9 cellular contexts compared by ENCODE assay signal in the genomic region with DNA sequence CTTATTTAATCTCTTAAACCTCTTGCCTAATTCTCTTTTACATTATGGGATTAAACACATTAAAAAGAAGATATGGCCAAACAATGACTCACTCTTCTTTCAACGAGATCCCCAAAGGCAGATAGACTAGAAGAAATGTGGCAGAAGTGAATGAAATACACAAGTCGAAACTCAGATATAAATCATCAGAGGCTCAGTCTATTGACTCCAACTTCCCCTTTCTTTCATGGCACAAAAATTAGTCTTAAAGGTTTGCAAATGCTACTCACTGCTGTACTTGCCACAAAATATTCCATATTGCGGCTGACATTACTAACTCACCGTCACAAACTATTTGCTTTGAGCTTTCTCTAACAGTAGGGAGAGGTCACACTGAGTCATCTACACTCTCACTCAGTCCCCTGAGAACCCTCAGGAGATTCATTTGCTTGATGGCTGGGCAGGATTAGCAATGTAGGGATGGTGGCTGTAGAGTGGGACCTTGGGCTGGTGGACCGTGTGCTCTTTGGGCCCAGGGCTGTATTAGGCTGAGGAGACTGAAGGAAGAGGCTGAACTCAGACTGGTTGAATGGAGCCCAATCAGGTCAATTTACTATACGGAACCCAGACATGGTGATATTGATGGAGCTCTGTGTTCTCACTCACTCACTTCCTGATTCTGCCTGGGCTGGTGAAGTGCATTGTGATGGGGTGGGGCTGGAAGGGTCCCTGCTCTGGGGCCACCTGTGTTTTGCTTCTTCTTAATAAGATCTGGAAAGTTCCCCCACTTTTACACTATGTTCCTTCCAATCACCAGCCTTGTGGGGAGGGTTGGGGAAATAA. TPM values are rescaled to one million over a fixed set of nuclear protein-coding genes. Genes with fewer than 3 reads are reported as not detected.
DNase-seq lines count a peak whose midpoint lies in the region; ATAC-seq, FAIRE-seq and TF ChIP-seq lines count a peak whose summit lies in the region.
"Had no signal": no experiment of that assay in that cellular context is flagged by ENCODE, and none has a peak within 500 bp of the region (broad histone marks: within the 10 kb centered on the region; RNA-seq: fewer than 3 reads in every experiment).

No MANE protein-coding gene starts in this region.

- 0 out of 2 replicates have a peak, but pooled peaks have one; percentile 37 for TF ChIP-seq POLR2A in GM12878 (IDR thresholded peaks at IDR 0.05; ENCODE audit: low read depth, low read length)
- TF ChIP-seq POLR2A in HepG2 (IDR thresholded peaks at IDR 0.05; ENCODE audit: insufficient read depth in 1 of 2, low read depth in 2 of 2, low read length in 2 of 2) = no peak

- CTCF ChIA-PET in GM12878 (lab: Yijun Ruan, JAX) = interaction anchor here (0.6 to 6.8 kb wide), 7 partner anchors 10 to 739 kb away, joined by 3 to 61 read pairs (median 16); no protein-coding TSS in a partner anchor
- CTCF ChIA-PET in HepG2 (lab: Yijun Ruan, JAX; ENCODE audit: low intra/inter-chr PET ratio, low total read pairs) = no interaction called here

- H3K4me3 ChIP-seq in DOHH2 (ENCODE audit: low read length) = peak overlapping the region; percentile 34; the same call in 1 of the 2 replicates
- no peak overlapping the region for H3K4me3 ChIP-seq in GM12878
- H3K4me3 ChIP-seq in HepG2 (replicated peaks in 1 of 3; ENCODE audit: insufficient read depth in 1 of 3, low read depth in 2 of 3, low read length in 3 of 3) = no peak overlapping the region
- H3K4me3 ChIP-seq: cardiac muscle cell had no signal

- TF ChIP-seq EP300 in GM12878 (IDR thresholded peaks at IDR 0.05; ENCODE audit: borderline replicate concordance in 1 of 2, control insufficient read depth in 1 of 2, low read depth in 2 of 2, low read length in 2 of 2) (peak in 1 of 2 experiments; percentile 34; a peak in 1 of 4 replicates), HepG2 (IDR thresholded peaks at IDR 0.05; ENCODE audit: low read depth in 2 of 2, low read length in 2 of 2) (no peak), HepG2 (CRISPR knock-in tag; IDR thresholded peaks at IDR 0.05; ENCODE audit: borderline replicate concordance) (no peak)

- POLR2A ChIA-PET in GM12878 (lab: Charles Lee) = interaction anchor here (1.0 to 4.7 kb wide), 5 partner anchors 11 to 131 kb away, joined by 3 to 32 read pairs (median 4); no protein-coding TSS in a partner anchor
- POLR2A ChIA-PET in HepG2 (lab: Yijun Ruan, JAX) = no interaction called here

- H3K27ac ChIP-seq in DOHH2 (ENCODE audit: low read depth, low read length) (no peak overlapping the region), GM12878 (ENCODE audit: control insufficient read depth, insufficient read depth) (peak overlapping the region; percentile 72), HepG2 (ENCODE audit: extremely low read length, insufficient read depth, low read length) (no peak overlapping the region)
- H3K27ac ChIP-seq: cardiac muscle cell had no signal

- under 1% methylated on average over 6 of the region's 6 CpGs for WGBS in GM12878 (ENCODE audit: insufficient coverage, insufficient replicate concordance, low lambda C conversion rate, missing lambda C conversion rate)
- WGBS in HepG2 (ENCODE audit: low lambda C conversion rate) = 42% methylated on average over 6 of the region's 6 CpGs

- H4K20me1 ChIP-seq in DOHH2 (ENCODE audit: control insufficient read depth, insufficient read depth, low read depth, low read length) (no peaks in the 10 kb centered on the region), GM12878 (ENCODE audit: control insufficient read depth, insufficient read depth) (no peaks in the 10 kb centered on the region), HepG2 (ENCODE audit: insufficient read depth, low read length) (no peaks in the 10 kb centered on the region)

- H2AFZ ChIP-seq in GM12878 (ENCODE audit: control insufficient read depth, low read depth, low read length) = peak overlapping the region; percentile 68
- H2AFZ ChIP-seq in HepG2 (ENCODE audit: low read length) = no peak overlapping the region

- SMC1A ChIA-PET in GM12878 (lab: Charles Lee; ENCODE audit: uncharacterized antibody, unreplicated experiment) = interaction anchor here (0.7 to 5.7 kb wide), 14 partner anchors 10 to 307 kb away, joined by 3 to 54 read pairs (median 4); no protein-coding TSS in a partner anchor

- peak; percentile 6 for DNase-seq in LoVo (ENCODE audit: low spot score)
- peak; percentile 74 for DNase-seq in GM12878 (ENCODE audit: low read depth, low spot score)
- no peak for DNase-seq in putamen (ENCODE audit: low spot score)
- no peak for DNase-seq in activated effector memory CD4-positive, alpha-beta T cell treated with anti-CD3 and anti-CD28 coated beads, Interleukin-2, amount 50 U/mL, for 16 hours
- DNase-seq in HepG2 (ENCODE audit: low spot score) = no peak
- no peak for DNase-seq in middle frontal gyrus (ENCODE audit: extremely low spot score, low spot score)

- TF ChIP-seq RAD21 in GM12878 (IDR thresholded peaks at IDR 0.05; ENCODE audit: insufficient read depth, low read depth, low read length) (no peak), HepG2 (CRISPR knock-in tag; IDR thresholded peaks at IDR 0.05) (no peak)

- H3K9me2 ChIP-seq in DOHH2 (replicated peaks; ENCODE audit: control insufficient read depth, low read length) = no peaks in the 10 kb centered on the region

- H3K79me2 ChIP-seq in DOHH2 (ENCODE audit: control insufficient read depth, low read length) (no peaks in the 10 kb centered on the region), GM12878 (ENCODE audit: control insufficient read depth, insufficient read depth, low read length) (no peaks in the 10 kb centered on the region), HepG2 (ENCODE audit: insufficient read depth, low read length) (no peaks in the 10 kb centered on the region)

- H3K9me3 ChIP-seq in DOHH2 (ENCODE audit: control insufficient read depth, insufficient read depth, low read length) = no peaks in the 10 kb centered on the region
- H3K9me3 ChIP-seq in GM12878 (replicated peaks; ENCODE audit: control insufficient read depth, insufficient read depth, low read length) = peaks cover 3% of the 10 kb centered on the region; the same call in 2 of the 3 replicates
- H3K9me3 ChIP-seq in HepG2 (ENCODE audit: low read length) = peaks cover 8% of the 10 kb centered on the region; the same call in 1 of the 2 replicates

- in situ Hi-C loops in GM12878 (cut with MboI) = no loop called here
- in situ Hi-C loops in HepG2 (cut with HindIII; ENCODE audit: extremely low pct_ligation_motif_present, low pct_unique_long_range_greater_than_20kb) = no loop called here

- RAD21 ChIA-PET in GM12878 (lab: Charles Lee; ENCODE audit: unreplicated experiment) = interaction anchor here (0.6 to 6.3 kb wide), 13 partner anchors 11 to 304 kb away, joined by 3 to 55 read pairs (median 5); a partner anchor contains a TSS

- no TSS peak for BruUV-seq in GM12878 (replicated peaks; lab: Mats Ljungman, UMichigan)
- no TSS peak for BruUV-seq in HepG2 (replicated peaks; lab: Mats Ljungman, UMichigan)

- intact Hi-C loops in GM12878 (cut with micrococcal nuclease; ENCODE audit: unreplicated experiment) (loop anchor here (2.0 kb wide), 1 partner anchor 14 kb away; no protein-coding TSS in a partner anchor), HepG2 (cut with micrococcal nuclease; ENCODE audit: unreplicated experiment) (no loop called here)

- FAIRE-seq in GM12878 (lab: Jason Lieb, UNC) (peak; percentile 92), HepG2 (lab: Jason Lieb, UNC) (no peak)

- ATAC-seq in GM21367 (IDR thresholded peaks at IDR 0.05; ENCODE audit: unreplicated experiment) (peak; percentile 68), GM12878 (peak; percentile 91), HepG2 (no peak)

- H3K36me3 ChIP-seq in DOHH2 (ENCODE audit: control insufficient read depth, low read length) (no peaks in the 10 kb centered on the region), GM12878 (ENCODE audit: control insufficient read depth in 2 of 2, insufficient read depth in 2 of 2, low read length in 1 of 2) (no peaks in the 10 kb centered on the region), HepG2 (replicated peaks in 1 of 2; ENCODE audit: control insufficient read depth in 1 of 2, insufficient read depth in 2 of 2, low read length in 2 of 2) (no peaks in the 10 kb centered on the region)
- H3K36me3 ChIP-seq: cardiac muscle cell had no signal

- no peaks in the 10 kb centered on the region for H3F3A ChIP-seq in DOHH2 (ENCODE audit: control insufficient read depth, insufficient read depth)

- H3K4me1 ChIP-seq in DOHH2 (ENCODE audit: control insufficient read depth, low read length) = peaks cover 13% of the 10 kb centered on the region
- H3K4me1 ChIP-seq in GM12878 (ENCODE audit: control insufficient read depth, insufficient read depth, low read length) = peaks cover 15% of the 10 kb centered on the region
- no peaks in the 10 kb centered on the region for H3K4me1 ChIP-seq in HepG2 (ENCODE audit: insufficient read depth, low read length)

- TF ChIP-seq CTCF in DOHH2 (IDR thresholded peaks at IDR 0.05; ENCODE audit: low read depth, low read length, poor library complexity, severe bottlenecking) (no peak), GM12878 (IDR thresholded peaks at IDR 0.05 in 2 of 3, conservative IDR thresholded peaks at IDR 0.05 in 1 of 3; ENCODE audit: control insufficient read depth in 2 of 3, extremely low read depth in 1 of 3, insufficient read depth in 1 of 3, low read depth in 3 of 3, low read length in 3 of 3) (no peak), HepG2 (CRISPR knock-in tag; IDR thresholded peaks at IDR 0.05) (no peak)

- H3K4me2 ChIP-seq in DOHH2 (ENCODE audit: low read length) = peak overlapping the region; percentile 37
- H3K4me2 ChIP-seq in GM12878 (ENCODE audit: control insufficient read depth, insufficient read depth) = peak overlapping the region; percentile 53
- H3K4me2 ChIP-seq in HepG2 (ENCODE audit: low read depth, low read length) = no peak overlapping the region

- no peaks in the 10 kb centered on the region for H3K27me3 ChIP-seq in DOHH2 (ENCODE audit: control insufficient read depth, low read length)
- no peaks in the 10 kb centered on the region for H3K27me3 ChIP-seq in GM12878 (replicated peaks in 1 of 2; ENCODE audit: control insufficient read depth in 2 of 2, insufficient read depth in 2 of 2, low read length in 1 of 2)
- H3K27me3 ChIP-seq in HepG2 (ENCODE audit: control insufficient read depth in 1 of 2, insufficient read depth in 2 of 2, low read length in 2 of 2) = no peaks in the 10 kb centered on the region; a peak in 1 of 5 replicates

- 0 out of 2 replicates have a peak overlapping the region, but pooled peaks have one; percentile 16 for H3K9ac ChIP-seq in GM12878 (ENCODE audit: control insufficient read depth, insufficient read depth, low read length)
- H3K9ac ChIP-seq in HepG2 (ENCODE audit: insufficient read depth, low read depth, low read length) = no peak overlapping the region

RNA-seq across cellular contexts. Expression of a gene that starts 42.8 kb away (rescaled TPM):
- total RNA-seq in GM12878 (2013; cell fraction: nucleolus; rRNA removed) = 83.3 and 89.2 TPM in 2 replicates
- total RNA-seq in GM12878 (2014; rRNA removed) = 12.3 and 16.2 TPM in 2 replicates
- total RNA-seq in GM12878 (2014; rRNA removed; fragmentation: Illumina TruSeq; extraction: Trizol) = 14.1 and 14.9 TPM in 2 replicates
- total RNA-seq in GM12878 (2021) = 14.2 and 14.3 TPM in 2 replicates
- polyA plus RNA-seq in GM12878 (2011; ENCODE audit: low read depth) = 7.4 TPM
- 18.4 and 24.9 TPM in 2 replicates for polyA plus RNA-seq in GM12878 (2011; rRNA removed)
- polyA plus RNA-seq in GM12878 (2011; cell fraction: cytosol; rRNA removed) = 7.3 and 8.6 TPM in 2 replicates
- 19.8 and 20.7 TPM in 2 replicates for polyA plus RNA-seq in GM12878 (2011; cell fraction: nucleus; rRNA removed)
- polyA plus RNA-seq in GM12878 (2012) = 8.6 and 11.7 TPM in 2 replicates
- polyA plus RNA-seq in GM12878 (2014; fragmentation: Illumina TruSeq; extraction: Trizol) = 10.6 and 14.1 TPM in 2 replicates
- polyA plus RNA-seq in GM12878 (2014; fragmentation: Nextera tagmentation; extraction: Ambion mirVana) = 1 to 10 TPM; 2.3 to 5.9 TPM
- polyA plus RNA-seq in GM12878 (2014; rRNA removed) = 7.2 and 8.7 TPM in 2 replicates
- 1 to 10 TPM; 8.0 to 8.2 TPM for polyA plus RNA-seq in GM12878 (2016; fragmentation: Nextera tagmentation; extraction: Ambion mirVana)
- polyA minus RNA-seq in GM12878 (2011; rRNA and poly(A)+ RNA removed) = 21.7 and 32.4 TPM in 2 replicates
- 6.9 and 8.4 TPM in 2 replicates for polyA minus RNA-seq in GM12878 (2011; cell fraction: cytosol; rRNA and poly(A)+ RNA removed)
- 12.6 and 18.4 TPM in 2 replicates for polyA minus RNA-seq in GM12878 (2011; cell fraction: nucleus; rRNA and poly(A)+ RNA removed)
- 29.3 and 39.3 TPM in 2 replicates for total RNA-seq in HepG2 (2016; rRNA removed; fragmentation: Illumina TruSeq; extraction: Trizol)
- 4.9 and 5.0 TPM in 2 replicates for total RNA-seq in HepG2 (2016; cell fraction: cytosol; rRNA removed; fragmentation: Illumina TruSeq; extraction: Trizol; ENCODE audit: low read depth)
- total RNA-seq in HepG2 (2016; cell fraction: insoluble cytoplasmic fraction; rRNA removed; fragmentation: Illumina TruSeq; extraction: Trizol) = 28.5 and 36.6 TPM in 2 replicates
- total RNA-seq in HepG2 (2016; cell fraction: membrane; rRNA removed; fragmentation: Illumina TruSeq; extraction: Trizol) = 5.9 and 6.6 TPM in 2 replicates
- 33.6 and 38.5 TPM in 2 replicates for total RNA-seq in HepG2 (2016; cell fraction: nucleus; rRNA removed; fragmentation: Illumina TruSeq; extraction: Trizol)
- 14.8 and 17.6 TPM in 2 replicates for polyA plus RNA-seq in HepG2 (2011; rRNA removed)
- 6.1 and 9.3 TPM in 2 replicates for polyA plus RNA-seq in HepG2 (2011; cell fraction: cytosol; rRNA removed)
- 21.6 and 22.5 TPM in 2 replicates for polyA plus RNA-seq in HepG2 (2011; cell fraction: nucleus; rRNA removed)
- 11.2 and 13.1 TPM in 2 replicates for polyA plus RNA-seq in HepG2 (2012)
- 0.72 and 0.75 TPM in 2 replicates for polyA plus RNA-seq in HepG2 (2016; cell fraction: cytosol; fragmentation: Illumina TruSeq; extraction: Trizol; ENCODE audit: low read depth)
- polyA plus RNA-seq in HepG2 (2016; cell fraction: insoluble cytoplasmic fraction; fragmentation: Illumina TruSeq; extraction: Trizol; ENCODE audit: low read depth) = 14.8 and 15.8 TPM in 2 replicates
- polyA plus RNA-seq in HepG2 (2016; cell fraction: membrane; fragmentation: Illumina TruSeq; extraction: Trizol; ENCODE audit: low read depth) = 1.4 and 1.5 TPM in 2 replicates
- 28.2 and 31.8 TPM in 2 replicates for polyA plus RNA-seq in HepG2 (2016; cell fraction: nucleus; fragmentation: Illumina TruSeq; extraction: Trizol; ENCODE audit: insufficient read depth, low read depth)
- polyA minus RNA-seq in HepG2 (2011; rRNA and poly(A)+ RNA removed; ENCODE audit: low replicate concordance) = 16.4 and 17.3 TPM in 2 replicates
- 17.6 and 20.7 TPM in 2 replicates for polyA minus RNA-seq in HepG2 (2011; cell fraction: cytosol; rRNA and poly(A)+ RNA removed)
- polyA minus RNA-seq in HepG2 (2011; cell fraction: nucleus; rRNA and poly(A)+ RNA removed) = 50.2 and 58.7 TPM in 2 replicates

Comparison
In these comparisons a context has a peak if more than half of its experiments do, and no peak if none do; other contexts are left out.
1. DNase-seq: peak in LoVo (single experiment) and GM12878 (single experiment); none in putamen (single experiment), activated effector memory CD4-positive, alpha-beta T cell treated with anti-CD3 and anti-CD28 coated beads, Interleukin-2, amount 50 U/mL, for 16 hours (single experiment), HepG2 (single experiment) and middle frontal gyrus (single experiment).